In genomic region chr3:151841801-151842200, GRCh38 we compare ENCODE assay signal across 2 cellular contexts.
TF ChIP-seq lines count a peak whose summit lies in the region.

No MANE protein-coding gene starts in this region.

TF ChIP-seq in endothelial cell of umbilical vein, 7 proteins besides CTCF, POLR2A, EP300 and RAD21:
- TF ChIP-seq FOS (IDR thresholded peaks at IDR 0.05; ENCODE audit: borderline replicate concordance, insufficient read depth, low read length) (no peak), POLR2AphosphoS5 (IDR thresholded peaks at IDR 0.05; ENCODE audit: insufficient read depth, low read depth, low read length) (no peak), JUN (IDR thresholded peaks at IDR 0.05; ENCODE audit: borderline replicate concordance, insufficient read depth, insufficient read length, low read depth) (no peak), MYC (IDR thresholded peaks at IDR 0.05; ENCODE audit: low read depth, low read length) (no peak), GATA2 (IDR thresholded peaks at IDR 0.05; ENCODE audit: insufficient read depth, insufficient read length, low read depth, low read length) (no peak), MAX (IDR thresholded peaks at IDR 0.05; ENCODE audit: insufficient read depth, insufficient read length) (no peak), EZH2 (IDR thresholded peaks at IDR 0.05; ENCODE audit: borderline replicate concordance, low read depth, low read length, severe bottlenecking) (no peak)

TF ChIP-seq in WTC11, 78 proteins besides CTCF, POLR2A, EP300 and RAD21:
- no peak for TF ChIP-seq TEAD1 (CRISPR knock-in tag; IDR thresholded peaks at IDR 0.05)
- no peak for TF ChIP-seq ZNF317 (CRISPR knock-in tag; IDR thresholded peaks at IDR 0.05; ENCODE audit: borderline replicate concordance, low read depth)
- no peak for TF ChIP-seq TP53 (CRISPR knock-in tag; IDR thresholded peaks at IDR 0.05)
- no peak for TF ChIP-seq ATF3 (CRISPR knock-in tag; conservative IDR thresholded peaks at IDR 0.05)
- TF ChIP-seq KAT7 (CRISPR knock-in tag; IDR thresholded peaks at IDR 0.05; ENCODE audit: borderline replicate concordance) = no peak
- TF ChIP-seq, protein P1, sequence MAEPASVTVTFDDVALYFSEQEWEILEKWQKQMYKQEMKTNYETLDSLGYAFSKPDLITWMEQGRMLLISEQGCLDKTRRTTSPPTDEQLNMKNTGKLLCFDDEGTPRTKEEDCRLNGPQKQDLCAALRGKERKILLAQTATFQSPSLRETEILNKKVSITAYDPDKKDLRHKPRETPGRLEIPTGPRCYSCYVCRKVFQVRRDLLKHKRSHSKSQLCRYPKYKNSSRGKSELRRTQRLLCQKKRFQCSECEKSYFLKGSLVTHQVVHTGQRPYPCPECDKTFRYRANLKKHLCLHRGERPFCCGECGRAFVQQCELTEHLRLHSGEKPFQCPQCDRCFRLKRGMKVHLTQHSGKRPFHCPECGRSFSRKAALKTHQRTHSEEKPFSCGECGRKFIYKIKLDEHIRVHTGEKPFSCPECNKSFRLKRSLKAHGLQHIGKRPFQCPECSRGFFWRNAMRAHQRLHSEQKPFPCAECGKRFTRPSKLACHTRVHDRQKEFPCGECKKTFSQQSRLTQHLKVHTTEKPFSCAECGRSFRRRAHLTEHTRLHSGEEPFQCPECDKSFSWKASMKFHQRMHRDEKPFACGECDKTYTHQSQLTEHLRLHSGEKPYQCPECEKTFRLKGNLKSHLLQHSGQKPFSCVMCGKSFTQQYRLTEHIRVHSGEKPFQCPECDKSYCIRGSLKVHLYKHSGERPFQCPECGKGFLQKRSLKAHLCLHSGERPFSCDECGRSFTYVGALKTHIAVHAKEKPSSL (CRISPR knock-in tag; conservative IDR thresholded peaks at IDR 0.05) = no peak
- TF ChIP-seq, protein P2, sequence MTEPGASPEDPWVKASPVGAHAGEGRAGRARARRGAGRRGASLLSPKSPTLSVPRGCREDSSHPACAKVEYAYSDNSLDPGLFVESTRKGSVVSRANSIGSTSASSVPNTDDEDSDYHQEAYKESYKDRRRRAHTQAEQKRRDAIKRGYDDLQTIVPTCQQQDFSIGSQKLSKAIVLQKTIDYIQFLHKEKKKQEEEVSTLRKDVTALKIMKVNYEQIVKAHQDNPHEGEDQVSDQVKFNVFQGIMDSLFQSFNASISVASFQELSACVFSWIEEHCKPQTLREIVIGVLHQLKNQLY (CRISPR knock-in tag; IDR thresholded peaks at IDR 0.05) = no peak
- no peak for TF ChIP-seq ATF2 (CRISPR knock-in tag; IDR thresholded peaks at IDR 0.05; ENCODE audit: borderline replicate concordance, low read depth)
- TF ChIP-seq NR2C2 (CRISPR knock-in tag; IDR thresholded peaks at IDR 0.05) = no peak
- no peak for TF ChIP-seq ZNF263 (CRISPR knock-in tag; IDR thresholded peaks at IDR 0.05; ENCODE audit: low read depth)
- no peak for TF ChIP-seq ATF1 (CRISPR knock-in tag; IDR thresholded peaks at IDR 0.05)
- TF ChIP-seq ZNF512 (CRISPR knock-in tag; IDR thresholded peaks at IDR 0.05; ENCODE audit: borderline replicate concordance) = no peak
- TF ChIP-seq, protein P3, sequence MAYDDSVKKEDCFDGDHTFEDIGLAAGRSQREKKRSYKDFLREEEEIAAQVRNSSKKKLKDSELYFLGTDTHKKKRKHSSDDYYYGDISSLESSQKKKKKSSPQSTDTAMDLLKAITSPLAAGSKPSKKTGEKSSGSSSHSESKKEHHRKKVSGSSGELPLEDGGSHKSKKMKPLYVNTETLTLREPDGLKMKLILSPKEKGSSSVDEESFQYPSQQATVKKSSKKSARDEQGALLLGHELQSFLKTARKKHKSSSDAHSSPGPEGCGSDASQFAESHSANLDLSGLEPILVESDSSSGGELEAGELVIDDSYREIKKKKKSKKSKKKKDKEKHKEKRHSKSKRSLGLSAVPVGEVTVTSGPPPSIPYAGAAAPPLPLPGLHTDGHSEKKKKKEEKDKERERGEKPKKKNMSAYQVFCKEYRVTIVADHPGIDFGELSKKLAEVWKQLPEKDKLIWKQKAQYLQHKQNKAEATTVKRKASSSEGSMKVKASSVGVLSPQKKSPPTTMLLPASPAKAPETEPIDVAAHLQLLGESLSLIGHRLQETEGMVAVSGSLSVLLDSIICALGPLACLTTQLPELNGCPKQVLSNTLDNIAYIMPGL (CRISPR knock-in tag; IDR thresholded peaks at IDR 0.05) = no peak
